In genomic region chr11:67302571-67303131, GRCh38 we compare ENCODE assay signal across 8 cellular contexts. TPM values are rescaled to one million over a fixed set of nuclear protein-coding genes. Genes with fewer than 3 reads are reported as not detected.
A peak's percentile ranks its signal among the peaks of the same experiment; 100 is the strongest.
DNase-seq lines count a peak whose midpoint lies in the region; ATAC-seq and TF ChIP-seq lines count a peak whose summit lies in the region.

No MANE protein-coding gene starts in this region.

- ATAC-seq in upper lobe of right lung (peak; percentile 57), GM21381 (IDR thresholded peaks at IDR 0.05; ENCODE audit: unreplicated experiment) (no peak)
- no peak for ATAC-seq in stimulated activated naive B cell treated with anti-CD40 and anti-IgM and Interleukin-4, amounts not matched to agents 10 μg/mL and 1 μg/mL and 100 μg/mL, for 72 hours (replicated peaks)

- H2AFZ ChIP-seq in mesenchymal stem cell (ENCODE audit: low read depth, low read length), result no peak overlapping the region

- peak overlapping the region; percentile 82 for H3K9ac ChIP-seq in mesenchymal stem cell (ENCODE audit: low read length)

- H4K8ac ChIP-seq in mesenchymal stem cell (ENCODE audit: low read length), result peak overlapping the region; percentile 83

- peak overlapping the region; percentile 26 to 29 for H3K18ac ChIP-seq in mesenchymal stem cell (ENCODE audit: low read depth in 1 of 2, low read length in 2 of 2)

- H3K27me3 Mint-ChIP-seq in stimulated activated naive B cell treated with anti-CD40 and anti-IgM and Interleukin-4, amounts not matched to agents 10 μg/mL and 1 μg/mL and 100 μg/mL, for 72 hours, result no peaks in the 10 kb centered on the region

- H3K4me3 ChIP-seq in dorsolateral prefrontal cortex, result peak overlapping the region; percentile 56 to 98 (median 90)
- peak overlapping the region; percentile 86 to 90 for H3K4me3 ChIP-seq in mesenchymal stem cell (ENCODE audit: insufficient read depth in 1 of 2, low read depth in 1 of 2, low read length in 2 of 2)
- H3K4me3 ChIP-seq in upper lobe of right lung, result peak overlapping the region; percentile 99

- H3K4ac ChIP-seq in mesenchymal stem cell (ENCODE audit: low read depth in 1 of 2, low read length in 2 of 2), result peak overlapping the region; percentile 42 to 66

- H3K23ac ChIP-seq in mesenchymal stem cell (ENCODE audit: low read length in 2 of 2), result peak overlapping the region in 1 of 2 experiments; percentile 34

- no peaks in the 10 kb centered on the region for H3K9me3 Mint-ChIP-seq in stimulated activated naive B cell treated with anti-CD40 and anti-IgM and Interleukin-4, amounts not matched to agents 10 μg/mL and 1 μg/mL and 100 μg/mL, for 72 hours

- H3K4me1 ChIP-seq in mesenchymal stem cell (ENCODE audit: control insufficient read depth, insufficient read depth, low read depth, low read length), result peaks cover 35% of the 10 kb centered on the region
- peaks cover 25% of the 10 kb centered on the region for H3K4me1 ChIP-seq in upper lobe of right lung

- H3K79me1 ChIP-seq in mesenchymal stem cell (replicated peaks; ENCODE audit: low read length, poor library complexity, severe bottlenecking), result peaks cover 31% of the 10 kb centered on the region

- H3K36me3 ChIP-seq in mesenchymal stem cell (ENCODE audit: control insufficient read depth in 1 of 2, insufficient read depth in 2 of 2, low read depth in 1 of 2, low read length in 2 of 2) (peaks cover 50 to 51% of the 10 kb centered on the region in 2 experiments), upper lobe of right lung (peaks cover 37% of the 10 kb centered on the region)

- peak overlapping the region in 58 of 59 donors; percentile 46 to 95 (median 87) for H3K27ac ChIP-seq in dorsolateral prefrontal cortex
- H3K27ac ChIP-seq in mesenchymal stem cell (ENCODE audit: low read length, poor library complexity, severe bottlenecking), result peak overlapping the region; percentile 37
- H3K27ac ChIP-seq in upper lobe of right lung, result peak overlapping the region; percentile 86

- DNase-seq in G401 (ENCODE audit: low spot score) (peak; percentile 25), NOMO-1 (lab: John Stamatoyannopoulos, UW; ENCODE audit: unreplicated experiment in 2 of 2) (peak; percentile 76 to 80), dorsolateral prefrontal cortex (peak in 6 of 10 donors; percentile 20 to 43 (median 38)), mesenchymal stem cell (peak; percentile 64), upper lobe of right lung (peak; percentile 88)
- DNase-seq in stimulated activated naive B cell treated with anti-CD40 and anti-IgM and Interleukin-4, amounts not matched to agents 10 μg/mL and 1 μg/mL and 100 μg/mL, for 72 hours, result no peak
- DNase-seq in stimulated activated CD4-positive, alpha-beta T cell treated with anti-CD3 and anti-CD28 coated beads, Interleukin-4, amount 100 ng/mL, for 1 hour, result no peak

- intact Hi-C loops in dorsolateral prefrontal cortex (cut with DNase I), result loop anchor here in 1 of 2 donors (1.0 kb wide), 1 partner anchor 34 kb away; no protein-coding TSS in a partner anchor
- intact Hi-C loops in upper lobe of right lung (cut with DNase I), result no loop called here

- peaks cover 2 to 19% of the 10 kb centered on the region in 2 donors for H3K4me1 Mint-ChIP-seq in stimulated activated naive B cell treated with anti-CD40 and anti-IgM and Interleukin-4, amounts not matched to agents 10 μg/mL and 1 μg/mL and 100 μg/mL, for 72 hours

- H2AK5ac ChIP-seq in mesenchymal stem cell (ENCODE audit: low read length, severe bottlenecking), result no peak overlapping the region

- H3K27ac Mint-ChIP-seq in stimulated activated naive B cell treated with anti-CD40 and anti-IgM and Interleukin-4, amounts not matched to agents 10 μg/mL and 1 μg/mL and 100 μg/mL, for 72 hours, result no peak overlapping the region

- peak overlapping the region in 1 of 2 experiments; percentile 90 for H3K14ac ChIP-seq in mesenchymal stem cell (ENCODE audit: low read length in 2 of 2)

- H2BK15ac ChIP-seq in mesenchymal stem cell (ENCODE audit: low read depth, poor library complexity, severe bottlenecking), result peak overlapping the region; percentile 38

- 22% methylated on average over 22 of the region's 23 CpGs for WGBS in mesenchymal stem cell

- peak overlapping the region; percentile 1 for H4K91ac ChIP-seq in mesenchymal stem cell (ENCODE audit: low read length)

- H3K4me3 Mint-ChIP-seq in stimulated activated naive B cell treated with anti-CD40 and anti-IgM and Interleukin-4, amounts not matched to agents 10 μg/mL and 1 μg/mL and 100 μg/mL, for 72 hours, result peak overlapping the region in 1 of 2 donors; percentile 28

- H2BK120ac ChIP-seq in mesenchymal stem cell (ENCODE audit: low read depth, low read length), result no peak overlapping the region

- H3K9me3 ChIP-seq in mesenchymal stem cell (ENCODE audit: control insufficient read depth, low read length) (no peaks in the 10 kb centered on the region), upper lobe of right lung (no peaks in the 10 kb centered on the region)

- peak overlapping the region; percentile 88 for H3K4me2 ChIP-seq in mesenchymal stem cell (ENCODE audit: low read length, poor library complexity, severe bottlenecking)

- H3K36me3 Mint-ChIP-seq in stimulated activated naive B cell treated with anti-CD40 and anti-IgM and Interleukin-4, amounts not matched to agents 10 μg/mL and 1 μg/mL and 100 μg/mL, for 72 hours, result peaks cover 28 to 35% of the 10 kb centered on the region in 2 donors

- no peak overlapping the region for H2BK5ac ChIP-seq in mesenchymal stem cell (ENCODE audit: low read depth, low read length, poor library complexity, severe bottlenecking)

- no peak for TF ChIP-seq CTCF in dorsolateral prefrontal cortex (IDR thresholded peaks at IDR 0.05 in 54 of 56, conservative IDR thresholded peaks at IDR 0.05 in 2 of 56; ENCODE audit: low read depth in 1 of 56, partially characterized antibody in 56 of 56)
- no peak for TF ChIP-seq CTCF in upper lobe of right lung (IDR thresholded peaks at IDR 0.05)

- H2BK12ac ChIP-seq in mesenchymal stem cell (ENCODE audit: low read length in 2 of 2), result peak overlapping the region in 1 of 2 experiments; percentile 77

- H3K27me3 ChIP-seq in dorsolateral prefrontal cortex (no peaks in the 10 kb centered on the region), mesenchymal stem cell (ENCODE audit: control insufficient read depth in 1 of 2, insufficient read depth in 1 of 2, low read length in 2 of 2) (no peaks in the 10 kb centered on the region), upper lobe of right lung (no peaks in the 10 kb centered on the region)

- in situ Hi-C loops in G401 (cut with HindIII; ENCODE audit: low sequenced_read_pairs), result no loop called here

RNA-seq across cellular contexts. Expression of gene SSH3, which starts 0.7 kb away (rescaled TPM):
- 1.5 and 1.8 TPM in 2 replicates for total RNA-seq in G401 (2014; rRNA removed; shearing (Covaris generic))
- total RNA-seq in dorsolateral prefrontal cortex (10 to 100 TPM; 15.0 to 46.9 (median 26.2) TPM), upper lobe of right lung (36.4 TPM)
- 71.0 TPM for polyA plus RNA-seq in mesenchymal stem cell (2013, experiment 1 of 2)
- polyA plus RNA-seq in mesenchymal stem cell (2013, experiment 2 of 2), result 71.6 TPM

RNA-seq across cellular contexts. Expression of gene ANKRD13D, which starts 13.5 kb away (rescaled TPM):
- 25.2 and 40.3 TPM in 2 replicates for total RNA-seq in G401 (2014; rRNA removed; shearing (Covaris generic))
- total RNA-seq in dorsolateral prefrontal cortex (100 to 1,000 TPM in 5 of 120 experiments, 10 to 100 TPM in 115; 54.5 to 110 (median 77.3) TPM), upper lobe of right lung (59.4 TPM)
- polyA plus RNA-seq in mesenchymal stem cell (2013, experiment 1 of 2), result 27.5 TPM
- polyA plus RNA-seq in mesenchymal stem cell (2013, experiment 2 of 2), result 27.7 TPM

RNA-seq across cellular contexts. Expression of gene GRK2, which starts 36.4 kb away (rescaled TPM):
- total RNA-seq in G401 (2014; rRNA removed; shearing (Covaris generic)), result 35.1 and 48.8 TPM in 2 replicates
- total RNA-seq in dorsolateral prefrontal cortex (100 to 1,000 TPM in 93 of 120 experiments, 10 to 100 TPM in 27; 63.9 to 144 (median 111) TPM), upper lobe of right lung (98.4 TPM)
- polyA plus RNA-seq in mesenchymal stem cell (2013, experiment 1 of 2), result 26.9 TPM
- polyA plus RNA-seq in mesenchymal stem cell (2013, experiment 2 of 2), result 25.8 TPM

RNA-seq across cellular contexts. Expression of gene POLD4, which starts 50.7 kb away (rescaled TPM):
- total RNA-seq in G401 (2014; rRNA removed; shearing (Covaris generic)), result 15.2 and 19.4 TPM in 2 replicates
- 10 to 100 TPM; 11.4 to 49.5 (median 26.7) TPM for total RNA-seq in dorsolateral prefrontal cortex
- 117 TPM for polyA plus RNA-seq in mesenchymal stem cell (2013, experiment 1 of 2)
- polyA plus RNA-seq in mesenchymal stem cell (2013, experiment 2 of 2), result 117 TPM
- 69.3 TPM for total RNA-seq in upper lobe of right lung

Comparison
In these comparisons a context has a peak if more than half of its experiments do, and no peak if none do; other contexts are left out.
1. DNase-seq: peak in G401 (single experiment), NOMO-1 (2 of 2), dorsolateral prefrontal cortex (6 of 10), mesenchymal stem cell (single experiment) and upper lobe of right lung (single experiment); none in stimulated activated naive B cell treated with anti-CD40 and anti-IgM and Interleukin-4, amounts not matched to agents 10 μg/mL and 1 μg/mL and 100 μg/mL, for 72 hours (single experiment) and stimulated activated CD4-positive, alpha-beta T cell treated with anti-CD3 and anti-CD28 coated beads, Interleukin-4, amount 100 ng/mL, for 1 hour (single experiment).
2. H3K27ac ChIP-seq: peak in every context shown above with its lines; median percentile 87 in dorsolateral prefrontal cortex; 86 in upper lobe of right lung; 37 in mesenchymal stem cell.
3. Peak in every context shown above with its lines, with median percentiles within 50 percentile points of each other: H3K4me3 ChIP-seq.